ENCODE assay signal across 1 cellular context in the genomic region with DNA sequence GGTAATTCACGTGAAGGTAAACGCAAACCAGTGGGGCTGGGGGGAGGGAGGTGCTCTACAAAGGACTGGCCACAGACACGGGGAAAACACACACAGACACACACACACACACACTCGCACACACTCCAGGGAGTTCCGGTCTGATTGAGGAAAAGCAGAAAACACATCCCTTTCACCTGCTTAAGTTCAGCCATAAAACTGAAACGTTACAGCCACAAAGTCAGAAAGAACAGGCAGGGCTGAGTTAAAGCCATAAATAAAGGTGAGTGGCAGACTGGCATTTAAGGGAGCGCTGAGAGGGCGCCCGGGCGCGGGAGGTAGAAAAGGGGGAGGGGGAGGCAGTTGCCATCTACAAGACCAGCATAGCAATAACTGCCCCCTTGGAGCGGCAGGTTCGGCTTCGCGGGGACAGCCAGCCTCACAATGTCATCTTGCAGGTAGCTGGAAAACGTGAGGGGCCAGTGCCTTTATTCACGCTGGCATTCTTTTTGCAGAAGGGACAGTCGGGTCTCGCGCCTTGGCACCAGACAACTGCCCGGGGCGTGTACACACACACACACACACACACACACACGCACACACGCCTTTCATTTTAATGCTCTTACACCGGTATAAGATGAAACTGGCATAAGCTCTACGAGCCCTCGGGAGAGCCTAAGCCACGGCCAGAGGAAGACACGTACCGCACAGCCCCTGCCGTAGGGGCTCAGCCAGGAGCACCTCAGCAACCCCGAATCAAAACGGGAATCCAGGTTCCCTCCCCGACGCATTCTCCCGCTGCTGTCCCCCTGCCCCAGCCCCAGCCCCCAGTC.
TF ChIP-seq lines count a peak whose summit lies in the region.

No MANE protein-coding gene starts in this region.

TF ChIP-seq in HEK293, 187 proteins besides CTCF, POLR2A, EP300 and RAD21 (continued from another document and continues in another):
- TF ChIP-seq ZNF324 (tag by site-specific recombination; IDR thresholded peaks at IDR 0.05) (peak; percentile 63; the same call in 1 of the 2 replicates), FEZF1 (tag by site-specific recombination; IDR thresholded peaks at IDR 0.05) (peak; percentile 28; the same call in 1 of the 2 replicates), ZNF391 (tag by site-specific recombination; IDR thresholded peaks at IDR 0.05; ENCODE audit: borderline replicate concordance, low read depth) (0 out of 2 replicates have a peak, but pooled peaks have one; percentile 18), SALL2 (tag by site-specific recombination; IDR thresholded peaks at IDR 0.05; ENCODE audit: borderline replicate concordance) (no peak), ZNF404 (tag by site-specific recombination; IDR thresholded peaks at IDR 0.05) (no peak), PRDM1 (tag by site-specific recombination; IDR thresholded peaks at IDR 0.05) (peak; percentile 79), ZIC2 (tag by site-specific recombination; IDR thresholded peaks at IDR 0.05) (peak; percentile 38), ZBTB48 (tag by site-specific recombination; IDR thresholded peaks at IDR 0.05) (peak; percentile 91), ZNF600 (tag by site-specific recombination; IDR thresholded peaks at IDR 0.05) (0 out of 2 replicates have a peak, but pooled peaks have one; percentile 64), WT1 (tag by site-specific recombination; IDR thresholded peaks at IDR 0.05) (peak; percentile 19; the same call in 1 of the 2 replicates), ZNF335 (tag by site-specific recombination; conservative IDR thresholded peaks at IDR 0.05) (peak; percentile 87), ZFP37 (tag by site-specific recombination; IDR thresholded peaks at IDR 0.05) (peak; percentile 70; the same call in 1 of the 2 replicates), ZNF114 (tag by site-specific recombination; IDR thresholded peaks at IDR 0.05) (no peak), ZNF610 (tag by site-specific recombination; IDR thresholded peaks at IDR 0.05; ENCODE audit: borderline replicate concordance) (peak; percentile 32; the same call in 1 of the 2 replicates), ZNF785 (tag by site-specific recombination; IDR thresholded peaks at IDR 0.05) (no peak), ZNF48 (tag by site-specific recombination; IDR thresholded peaks at IDR 0.05) (no peak), KLF1 (tag by site-specific recombination; IDR thresholded peaks at IDR 0.05) (no peak), BCL11A (tag by site-specific recombination; IDR thresholded peaks at IDR 0.05; ENCODE audit: low read depth) (no peak), ZNF501 (tag by site-specific recombination; IDR thresholded peaks at IDR 0.05) (0 out of 2 replicates have a peak, but pooled peaks have one; percentile 30), ZNF2 (tag by site-specific recombination; IDR thresholded peaks at IDR 0.05) (peak; percentile 73), ZNF596 (tag by site-specific recombination; IDR thresholded peaks at IDR 0.05) (no peak), ZNF747 (tag by site-specific recombination; IDR thresholded peaks at IDR 0.05) (no peak), ZBTB1 (tag by site-specific recombination; IDR thresholded peaks at IDR 0.05) (0 out of 2 replicates have a peak, but pooled peaks have one; percentile 62), ZNF416 (tag by site-specific recombination; IDR thresholded peaks at IDR 0.05) (no peak), ZNF76 (tag by site-specific recombination; IDR thresholded peaks at IDR 0.05; ENCODE audit: borderline replicate concordance, low read depth) (peak; percentile 27; the same call in 1 of the 2 replicates), ZNF366 (tag by site-specific recombination; conservative IDR thresholded peaks at IDR 0.05) (peak; percentile 48), ZBTB20 (tag by site-specific recombination; IDR thresholded peaks at IDR 0.05) (peak; percentile 62), TRIM28 (IDR thresholded peaks at IDR 0.05; ENCODE audit: borderline replicate concordance, low read length) (0 out of 2 replicates have a peak, but pooled peaks have one; percentile 9), ZNF292 (tag by site-specific recombination; IDR thresholded peaks at IDR 0.05; ENCODE audit: borderline replicate concordance, low read depth) (no peak), ZNF777 (tag by site-specific recombination; IDR thresholded peaks at IDR 0.05; ENCODE audit: borderline replicate concordance) (0 out of 2 replicates have a peak, but pooled peaks have one; percentile 24), GLI4 (tag by site-specific recombination; IDR thresholded peaks at IDR 0.05) (peak; percentile 42; the same call in 1 of the 2 replicates), SP7 (tag by site-specific recombination; IDR thresholded peaks at IDR 0.05) (0 out of 2 replicates have a peak, but pooled peaks have one; percentile 72), ZNF792 (tag by site-specific recombination; IDR thresholded peaks at IDR 0.05) (0 out of 2 replicates have a peak, but pooled peaks have one; percentile 29)
- TF ChIP-seq, protein P1, sequence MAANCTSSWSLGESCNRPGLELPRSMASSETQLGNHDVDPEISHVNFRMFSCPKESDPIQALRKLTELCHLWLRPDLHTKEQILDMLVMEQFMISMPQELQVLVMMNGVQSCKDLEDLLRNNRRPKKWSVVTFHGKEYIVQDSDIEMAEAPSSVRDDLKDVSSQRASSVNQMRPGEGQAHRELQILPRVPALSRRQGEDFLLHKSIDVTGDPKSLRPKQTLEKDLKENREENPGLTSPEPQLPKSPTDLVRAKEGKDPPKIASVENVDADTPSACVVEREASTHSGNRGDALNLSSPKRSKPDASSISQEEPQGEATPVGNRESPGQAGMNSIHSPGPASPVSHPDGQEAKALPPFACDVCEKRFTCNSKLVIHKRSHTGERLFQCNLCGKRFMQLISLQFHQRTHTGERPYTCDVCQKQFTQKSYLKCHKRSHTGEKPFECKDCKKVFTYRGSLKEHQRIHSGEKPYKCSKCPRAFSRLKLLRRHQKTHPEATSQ (tag by site-specific recombination; IDR thresholded peaks at IDR 0.05) = no peak
- TF ChIP-seq, protein P2, sequence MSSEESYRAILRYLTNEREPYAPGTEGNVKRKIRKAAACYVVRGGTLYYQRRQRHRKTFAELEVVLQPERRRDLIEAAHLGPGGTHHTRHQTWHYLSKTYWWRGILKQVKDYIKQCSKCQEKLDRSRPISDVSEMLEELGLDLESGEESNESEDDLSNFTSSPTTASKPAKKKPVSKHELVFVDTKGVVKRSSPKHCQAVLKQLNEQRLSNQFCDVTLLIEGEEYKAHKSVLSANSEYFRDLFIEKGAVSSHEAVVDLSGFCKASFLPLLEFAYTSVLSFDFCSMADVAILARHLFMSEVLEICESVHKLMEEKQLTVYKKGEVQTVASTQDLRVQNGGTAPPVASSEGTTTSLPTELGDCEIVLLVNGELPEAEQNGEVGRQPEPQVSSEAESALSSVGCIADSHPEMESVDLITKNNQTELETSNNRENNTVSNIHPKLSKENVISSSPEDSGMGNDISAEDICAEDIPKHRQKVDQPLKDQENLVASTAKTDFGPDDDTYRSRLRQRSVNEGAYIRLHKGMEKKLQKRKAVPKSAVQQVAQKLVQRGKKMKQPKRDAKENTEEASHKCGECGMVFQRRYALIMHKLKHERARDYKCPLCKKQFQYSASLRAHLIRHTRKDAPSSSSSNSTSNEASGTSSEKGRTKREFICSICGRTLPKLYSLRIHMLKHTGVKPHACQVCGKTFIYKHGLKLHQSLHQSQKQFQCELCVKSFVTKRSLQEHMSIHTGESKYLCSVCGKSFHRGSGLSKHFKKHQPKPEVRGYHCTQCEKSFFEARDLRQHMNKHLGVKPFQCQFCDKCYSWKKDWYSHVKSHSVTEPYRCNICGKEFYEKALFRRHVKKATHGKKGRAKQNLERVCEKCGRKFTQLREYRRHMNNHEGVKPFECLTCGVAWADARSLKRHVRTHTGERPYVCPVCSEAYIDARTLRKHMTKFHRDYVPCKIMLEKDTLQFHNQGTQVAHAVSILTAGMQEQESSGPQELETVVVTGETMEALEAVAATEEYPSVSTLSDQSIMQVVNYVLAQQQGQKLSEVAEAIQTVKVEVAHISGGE (tag by site-specific recombination; conservative IDR thresholded peaks at IDR 0.05; ENCODE audit: low read depth) = peak; percentile 86
- TF ChIP-seq, protein P3, sequence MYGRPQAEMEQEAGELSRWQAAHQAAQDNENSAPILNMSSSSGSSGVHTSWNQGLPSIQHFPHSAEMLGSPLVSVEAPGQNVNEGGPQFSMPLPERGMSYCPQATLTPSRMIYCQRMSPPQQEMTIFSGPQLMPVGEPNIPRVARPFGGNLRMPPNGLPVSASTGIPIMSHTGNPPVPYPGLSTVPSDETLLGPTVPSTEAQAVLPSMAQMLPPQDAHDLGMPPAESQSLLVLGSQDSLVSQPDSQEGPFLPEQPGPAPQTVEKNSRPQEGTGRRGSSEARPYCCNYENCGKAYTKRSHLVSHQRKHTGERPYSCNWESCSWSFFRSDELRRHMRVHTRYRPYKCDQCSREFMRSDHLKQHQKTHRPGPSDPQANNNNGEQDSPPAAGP (tag by site-specific recombination; IDR thresholded peaks at IDR 0.05) = peak; percentile 25; the same call in 1 of the 2 replicates
- TF ChIP-seq, protein P4, sequence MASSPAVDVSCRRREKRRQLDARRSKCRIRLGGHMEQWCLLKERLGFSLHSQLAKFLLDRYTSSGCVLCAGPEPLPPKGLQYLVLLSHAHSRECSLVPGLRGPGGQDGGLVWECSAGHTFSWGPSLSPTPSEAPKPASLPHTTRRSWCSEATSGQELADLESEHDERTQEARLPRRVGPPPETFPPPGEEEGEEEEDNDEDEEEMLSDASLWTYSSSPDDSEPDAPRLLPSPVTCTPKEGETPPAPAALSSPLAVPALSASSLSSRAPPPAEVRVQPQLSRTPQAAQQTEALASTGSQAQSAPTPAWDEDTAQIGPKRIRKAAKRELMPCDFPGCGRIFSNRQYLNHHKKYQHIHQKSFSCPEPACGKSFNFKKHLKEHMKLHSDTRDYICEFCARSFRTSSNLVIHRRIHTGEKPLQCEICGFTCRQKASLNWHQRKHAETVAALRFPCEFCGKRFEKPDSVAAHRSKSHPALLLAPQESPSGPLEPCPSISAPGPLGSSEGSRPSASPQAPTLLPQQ (tag by site-specific recombination; IDR thresholded peaks at IDR 0.05) = peak; percentile 56; the same call in 1 of the 2 replicates
- TF ChIP-seq, protein P5, sequence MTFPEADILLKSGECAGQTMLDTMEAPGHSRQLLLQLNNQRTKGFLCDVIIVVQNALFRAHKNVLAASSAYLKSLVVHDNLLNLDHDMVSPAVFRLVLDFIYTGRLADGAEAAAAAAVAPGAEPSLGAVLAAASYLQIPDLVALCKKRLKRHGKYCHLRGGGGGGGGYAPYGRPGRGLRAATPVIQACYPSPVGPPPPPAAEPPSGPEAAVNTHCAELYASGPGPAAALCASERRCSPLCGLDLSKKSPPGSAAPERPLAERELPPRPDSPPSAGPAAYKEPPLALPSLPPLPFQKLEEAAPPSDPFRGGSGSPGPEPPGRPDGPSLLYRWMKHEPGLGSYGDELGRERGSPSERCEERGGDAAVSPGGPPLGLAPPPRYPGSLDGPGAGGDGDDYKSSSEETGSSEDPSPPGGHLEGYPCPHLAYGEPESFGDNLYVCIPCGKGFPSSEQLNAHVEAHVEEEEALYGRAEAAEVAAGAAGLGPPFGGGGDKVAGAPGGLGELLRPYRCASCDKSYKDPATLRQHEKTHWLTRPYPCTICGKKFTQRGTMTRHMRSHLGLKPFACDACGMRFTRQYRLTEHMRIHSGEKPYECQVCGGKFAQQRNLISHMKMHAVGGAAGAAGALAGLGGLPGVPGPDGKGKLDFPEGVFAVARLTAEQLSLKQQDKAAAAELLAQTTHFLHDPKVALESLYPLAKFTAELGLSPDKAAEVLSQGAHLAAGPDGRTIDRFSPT (tag by site-specific recombination; IDR thresholded peaks at IDR 0.05) = peak; percentile 86
- TF ChIP-seq, protein P6, sequence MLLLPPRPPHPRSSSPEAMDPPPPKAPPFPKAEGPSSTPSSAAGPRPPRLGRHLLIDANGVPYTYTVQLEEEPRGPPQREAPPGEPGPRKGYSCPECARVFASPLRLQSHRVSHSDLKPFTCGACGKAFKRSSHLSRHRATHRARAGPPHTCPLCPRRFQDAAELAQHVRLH (tag by site-specific recombination; IDR thresholded peaks at IDR 0.05) = 0 out of 2 replicates have a peak, but pooled peaks have one; percentile 48
- TF ChIP-seq, protein P7, sequence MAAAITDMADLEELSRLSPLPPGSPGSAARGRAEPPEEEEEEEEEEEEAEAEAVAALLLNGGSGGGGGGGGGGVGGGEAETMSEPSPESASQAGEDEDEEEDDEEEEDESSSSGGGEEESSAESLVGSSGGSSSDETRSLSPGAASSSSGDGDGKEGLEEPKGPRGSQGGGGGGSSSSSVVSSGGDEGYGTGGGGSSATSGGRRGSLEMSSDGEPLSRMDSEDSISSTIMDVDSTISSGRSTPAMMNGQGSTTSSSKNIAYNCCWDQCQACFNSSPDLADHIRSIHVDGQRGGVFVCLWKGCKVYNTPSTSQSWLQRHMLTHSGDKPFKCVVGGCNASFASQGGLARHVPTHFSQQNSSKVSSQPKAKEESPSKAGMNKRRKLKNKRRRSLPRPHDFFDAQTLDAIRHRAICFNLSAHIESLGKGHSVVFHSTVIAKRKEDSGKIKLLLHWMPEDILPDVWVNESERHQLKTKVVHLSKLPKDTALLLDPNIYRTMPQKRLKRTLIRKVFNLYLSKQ (tag by site-specific recombination; IDR thresholded peaks at IDR 0.05; ENCODE audit: borderline replicate concordance) = no peak
- TF ChIP-seq, protein P8, sequence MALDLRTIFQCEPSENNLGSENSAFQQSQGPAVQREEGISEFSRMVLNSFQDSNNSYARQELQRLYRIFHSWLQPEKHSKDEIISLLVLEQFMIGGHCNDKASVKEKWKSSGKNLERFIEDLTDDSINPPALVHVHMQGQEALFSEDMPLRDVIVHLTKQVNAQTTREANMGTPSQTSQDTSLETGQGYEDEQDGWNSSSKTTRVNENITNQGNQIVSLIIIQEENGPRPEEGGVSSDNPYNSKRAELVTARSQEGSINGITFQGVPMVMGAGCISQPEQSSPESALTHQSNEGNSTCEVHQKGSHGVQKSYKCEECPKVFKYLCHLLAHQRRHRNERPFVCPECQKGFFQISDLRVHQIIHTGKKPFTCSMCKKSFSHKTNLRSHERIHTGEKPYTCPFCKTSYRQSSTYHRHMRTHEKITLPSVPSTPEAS (tag by site-specific recombination; IDR thresholded peaks at IDR 0.05) = peak; percentile 95
- TF ChIP-seq, protein P9, sequence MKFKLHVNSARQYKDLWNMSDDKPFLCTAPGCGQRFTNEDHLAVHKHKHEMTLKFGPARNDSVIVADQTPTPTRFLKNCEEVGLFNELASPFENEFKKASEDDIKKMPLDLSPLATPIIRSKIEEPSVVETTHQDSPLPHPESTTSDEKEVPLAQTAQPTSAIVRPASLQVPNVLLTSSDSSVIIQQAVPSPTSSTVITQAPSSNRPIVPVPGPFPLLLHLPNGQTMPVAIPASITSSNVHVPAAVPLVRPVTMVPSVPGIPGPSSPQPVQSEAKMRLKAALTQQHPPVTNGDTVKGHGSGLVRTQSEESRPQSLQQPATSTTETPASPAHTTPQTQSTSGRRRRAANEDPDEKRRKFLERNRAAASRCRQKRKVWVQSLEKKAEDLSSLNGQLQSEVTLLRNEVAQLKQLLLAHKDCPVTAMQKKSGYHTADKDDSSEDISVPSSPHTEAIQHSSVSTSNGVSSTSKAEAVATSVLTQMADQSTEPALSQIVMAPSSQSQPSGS (tag by site-specific recombination; IDR thresholded peaks at IDR 0.05; ENCODE audit: low read depth) = no peak
- TF ChIP-seq, protein P10, sequence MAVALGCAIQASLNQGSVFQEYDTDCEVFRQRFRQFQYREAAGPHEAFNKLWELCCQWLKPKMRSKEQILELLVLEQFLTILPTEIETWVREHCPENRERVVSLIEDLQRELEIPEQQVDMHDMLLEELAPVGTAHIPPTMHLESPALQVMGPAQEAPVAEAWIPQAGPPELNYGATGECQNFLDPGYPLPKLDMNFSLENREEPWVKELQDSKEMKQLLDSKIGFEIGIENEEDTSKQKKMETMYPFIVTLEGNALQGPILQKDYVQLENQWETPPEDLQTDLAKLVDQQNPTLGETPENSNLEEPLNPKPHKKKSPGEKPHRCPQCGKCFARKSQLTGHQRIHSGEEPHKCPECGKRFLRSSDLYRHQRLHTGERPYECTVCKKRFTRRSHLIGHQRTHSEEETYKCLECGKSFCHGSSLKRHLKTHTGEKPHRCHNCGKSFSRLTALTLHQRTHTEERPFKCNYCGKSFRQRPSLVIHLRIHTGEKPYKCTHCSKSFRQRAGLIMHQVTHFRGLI (tag by site-specific recombination; IDR thresholded peaks at IDR 0.05) = no peak
